ENCODE assay signal across 16 cellular contexts in the genomic region with DNA sequence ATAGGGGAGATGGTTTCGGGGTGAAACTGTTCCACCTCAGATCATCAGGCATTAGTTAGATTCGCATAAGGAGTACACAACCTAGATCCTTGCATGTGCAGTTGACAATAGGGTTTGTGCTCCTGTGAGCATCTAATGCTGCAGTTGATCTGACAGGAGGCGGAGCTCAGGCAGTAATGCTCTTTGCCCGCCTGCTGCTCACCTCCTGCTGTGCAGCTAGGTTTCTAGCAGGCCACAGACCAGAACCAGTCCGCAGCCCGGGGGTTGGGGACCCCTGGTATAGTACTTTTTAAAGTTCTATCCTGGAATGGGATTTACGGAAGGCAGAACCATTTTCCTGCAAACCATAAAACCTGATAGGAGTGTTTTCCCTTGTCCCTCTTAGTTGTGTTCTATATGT.
"Had no signal": no experiment of that assay in that cellular context is flagged by ENCODE, and none has a peak within 500 bp of the region (broad histone marks: within the 10 kb centered on the region; RNA-seq: fewer than 3 reads in every experiment).

No MANE protein-coding gene starts in this region.

- H3K4me3 Mint-ChIP-seq: activated CD8-positive, alpha-beta memory T cell treated with anti-CD3 and anti-CD28 coated beads, Interleukin-2, amount 10 ng/mL, durations not matched to agents 7 days and 5 days; activated naive CD8-positive, alpha-beta T cell; T-helper 17 cell had no signal

- ATAC-seq: activated CD8-positive, alpha-beta memory T cell treated with anti-CD3 and anti-CD28 coated beads, Interleukin-2, amount 10 ng/mL, durations not matched to agents 7 days and 5 days; esophagus mucosa; left colon; stimulated activated naive CD8-positive, alpha-beta T cell treated with anti-CD3 and anti-CD28 coated beads, Interleukin-15, Interleukin-2, amounts not matched to agents 100 U/mL and 50 U/mL, for 24 hours; T-helper 17 cell had no signal

- H3K4me1 Mint-ChIP-seq: activated CD8-positive, alpha-beta memory T cell treated with anti-CD3 and anti-CD28 coated beads, Interleukin-2, amount 10 ng/mL, durations not matched to agents 7 days and 5 days; T-helper 17 cell had no signal

- H3K27me3 ChIP-seq: suprapubic skin had no signal

- H3K36me3 ChIP-seq: suprapubic skin had no signal

- H3K4me3 ChIP-seq: lung, suprapubic skin had no signal

- H3K4me1 ChIP-seq: suprapubic skin had no signal

- H3K27ac Mint-ChIP-seq: activated CD8-positive, alpha-beta memory T cell treated with anti-CD3 and anti-CD28 coated beads, Interleukin-2, amount 10 ng/mL, durations not matched to agents 7 days and 5 days; activated naive CD8-positive, alpha-beta T cell; T-helper 17 cell had no signal

- DNase-seq: activated CD4-positive, alpha-beta T cell treated with anti-CD3 and anti-CD28 coated beads, Interleukin-2, amount 50 U/mL, for 4 hours; activated CD8-positive, alpha-beta memory T cell treated with anti-CD3 and anti-CD28 coated beads, Interleukin-2, amount 10 ng/mL, durations not matched to agents 7 days and 5 days; cerebellar nuclear complex; effector CD8-positive, alpha-beta T cell; islet precursor cell; left colon; midbrain; stimulated activated CD4-positive, alpha-beta T cell treated with anti-CD3 and anti-CD28 coated beads, Interleukin-2, amount 100 ng/mL, for 24 hours; stimulated activated naive CD8-positive, alpha-beta T cell treated with anti-CD3 and anti-CD28 coated beads, Interleukin-15, Interleukin-2, amounts not matched to agents 100 U/mL and 50 U/mL, for 24 hours; T-helper 17 cell; trophoblast cell had no signal

- H3K27ac ChIP-seq: suprapubic skin, VCaP had no signal

- H3K9me3 ChIP-seq: suprapubic skin had no signal

- H3K27me3 Mint-ChIP-seq: activated CD8-positive, alpha-beta memory T cell treated with anti-CD3 and anti-CD28 coated beads, Interleukin-2, amount 10 ng/mL, durations not matched to agents 7 days and 5 days; activated naive CD8-positive, alpha-beta T cell; T-helper 17 cell had no signal
